14 cellular contexts compared by ENCODE assay signal in genomic region chr6:161429921-161430490, GRCh38.
A peak's percentile ranks its signal among the peaks of the same experiment; 100 is the strongest.
DNase-seq lines count a peak whose midpoint lies in the region; ATAC-seq and TF ChIP-seq lines count a peak whose summit lies in the region.
"Had no signal": no experiment of that assay in that cellular context is flagged by ENCODE, and none has a peak within 500 bp of the region (broad histone marks: within the 10 kb centered on the region; RNA-seq: fewer than 3 reads in every experiment).

No MANE protein-coding gene starts in this region.

- H2AFZ ChIP-seq in HCT116 (ENCODE audit: low read depth, low read length, poor library complexity, severe bottlenecking) = no peak overlapping the region

- H3K4me3 ChIP-seq in BJ (ENCODE audit: low read depth, low read length) = no peak overlapping the region
- H3K4me3 ChIP-seq in HCT116 (replicated peaks in 1 of 2; ENCODE audit: low read depth in 1 of 2, low read length in 2 of 2) = no peak overlapping the region
- no peak overlapping the region for H3K4me3 ChIP-seq in fibroblast of the aortic adventitia (ENCODE audit: low read depth, low read length)
- H3K4me3 ChIP-seq: sigmoid colon, SJSA1 had no signal

- no peaks in the 10 kb centered on the region for H3K9me2 ChIP-seq in HCT116 (ENCODE audit: insufficient read depth)

- CTCF ChIA-PET in BJ (lab: Yijun Ruan, JAX) (interaction anchor here (1.3 to 3.7 kb wide), 2 partner anchors 12 to 265 kb away, joined by 5 to 17 read pairs; no protein-coding TSS in a partner anchor), HCT116 (lab: Charles Lee) (interaction anchor here (0.7 to 1.9 kb wide), 3 partner anchors 12 to 65 kb away, joined by 4 to 8 read pairs (median 5); no protein-coding TSS in a partner anchor), Calu3 (lab: Charles Lee) (interaction anchor here (0.7 kb wide), 1 partner anchor 189 kb away, joined by 3 read pairs; no protein-coding TSS in a partner anchor)

- H3K36me3 ChIP-seq in BJ (ENCODE audit: control insufficient read depth, insufficient read depth, low read length) = no peaks in the 10 kb centered on the region
- H3K36me3 ChIP-seq in HCT116 (ENCODE audit: control insufficient read depth in 1 of 2, insufficient read depth in 2 of 2, low read length in 2 of 2) = no peaks in the 10 kb centered on the region
- H3K36me3 ChIP-seq: sigmoid colon, SJSA1 had no signal

- peaks cover 4 to 10% of the 10 kb centered on the region in 2 experiments; a peak in 3 of 4 replicates for H3K4me1 ChIP-seq in HCT116 (ENCODE audit: control insufficient read depth in 1 of 2, insufficient read depth in 2 of 2, low read length in 2 of 2)

- intact Hi-C loops in HCT116 (cut with micrococcal nuclease) (loop anchor here (1.0 kb wide), 1 partner anchor 68 kb away; no protein-coding TSS in a partner anchor), Calu3 (cut with micrococcal nuclease; ENCODE audit: unreplicated experiment) (loop anchor here (10.0 kb wide), 1 partner anchor 325 kb away; no protein-coding TSS in a partner anchor), left colon (cut with DNase I, micrococcal nuclease) (no loop called here)

- no peak for DNase-seq in BJ (ENCODE audit: low read depth)
- no peak for DNase-seq in HCT116 (ENCODE audit: low read depth, low spot score)
- DNase-seq in SHP77 (lab: John Stamatoyannopoulos, UW) = peak; percentile 27 to 30
- peak; percentile 33 for DNase-seq in fibroblast of the aortic adventitia (ENCODE audit: low read depth)
- no peak for DNase-seq in Calu3
- no peak for DNase-seq in left colon
- DNase-seq: activated CD4-positive, CD25-positive, alpha-beta regulatory T cell treated with anti-CD3 and anti-CD28 coated beads, Interleukin-2, amount 50 U/mL, for 72 hours; caudate nucleus; HCEC 1CT; KG1; NCI-H226; sigmoid colon had no signal

- no peak overlapping the region for H3K27ac Mint-ChIP-seq in Calu3 (ENCODE audit: unreplicated experiment)

- TF ChIP-seq RAD21 in HCT116 (IDR thresholded peaks at IDR 0.05; ENCODE audit: low read depth) = peak; percentile 67

- H3K9me3 ChIP-seq in HCT116 (ENCODE audit: control insufficient read depth in 1 of 2, insufficient read depth in 1 of 2, low read depth in 1 of 2, low read length in 2 of 2) = no peaks in the 10 kb centered on the region
- H3K9me3 ChIP-seq: sigmoid colon, SJSA1 had no signal

- ATAC-seq in HCT116 (peak; percentile 75), HG03095 (IDR thresholded peaks at IDR 0.05; ENCODE audit: unreplicated experiment) (no peak), left colon (no peak)

- H4K20me1 ChIP-seq in HCT116 (ENCODE audit: insufficient read depth) = no peaks in the 10 kb centered on the region

- no peaks in the 10 kb centered on the region for H3K79me2 ChIP-seq in HCT116 (ENCODE audit: insufficient read depth, low read length)

- peaks cover 12% of the 10 kb centered on the region for H3K4me1 Mint-ChIP-seq in Calu3 (ENCODE audit: low read depth, unreplicated experiment)

- no peak overlapping the region for H3K27ac ChIP-seq in HCT116 (ENCODE audit: low read depth, low read length)
- H3K27ac ChIP-seq: sigmoid colon, SJSA1 had no signal

- H3K36me3 Mint-ChIP-seq in Calu3 (ENCODE audit: insufficient read depth, unreplicated experiment) = peaks cover 11% of the 10 kb centered on the region

- no peak overlapping the region for H3K4me2 ChIP-seq in HCT116 (ENCODE audit: low read length)

- no peaks in the 10 kb centered on the region for H3K27me3 Mint-ChIP-seq in Calu3 (ENCODE audit: unreplicated experiment)

- BruUV-seq in HCT116 (replicated peaks; lab: Mats Ljungman, UMichigan) (no TSS peak), Calu3 (replicated peaks; lab: Mats Ljungman, UMichigan) (no TSS peak)

- no peak overlapping the region for H3K4me3 Mint-ChIP-seq in Calu3 (ENCODE audit: low read depth, unreplicated experiment)

- peaks cover 2% of the 10 kb centered on the region for H3K9me3 Mint-ChIP-seq in Calu3 (ENCODE audit: low read depth, unreplicated experiment)

- POLR2A ChIA-PET in BJ (lab: Charles Lee) = no interaction called here
- POLR2A ChIA-PET in HCT116 (lab: Charles Lee) = no interaction called here

- no peak for TF ChIP-seq POLR2A in HCT116 (IDR thresholded peaks at IDR 0.05; ENCODE audit: borderline replicate concordance, extremely low read depth, insufficient read depth, insufficient read length)

- H3K27me3 ChIP-seq in BJ (ENCODE audit: control insufficient read depth, insufficient read depth, low read length) (no peaks in the 10 kb centered on the region), HCT116 (ENCODE audit: insufficient read depth, low read length) (no peaks in the 10 kb centered on the region)
- H3K27me3 ChIP-seq: sigmoid colon, SJSA1 had no signal

- TF ChIP-seq CTCF in BJ (IDR thresholded peaks at IDR 0.05; ENCODE audit: insufficient read depth, low read depth, low read length) (peak; percentile 31; the same call in 1 of the 2 replicates), HCT116 (IDR thresholded peaks at IDR 0.05 in 2 of 3, conservative IDR thresholded peaks at IDR 0.05 in 1 of 3; ENCODE audit: borderline replicate concordance in 1 of 3, insufficient read depth in 1 of 3, low read depth in 2 of 3, low read length in 2 of 3) (peak in 2 of 3 experiments; percentile 30 to 52; a peak in 3 of 6 replicates), fibroblast of the aortic adventitia (IDR thresholded peaks at IDR 0.05; ENCODE audit: insufficient read depth, low read length) (peak; percentile 14), Calu3 (IDR thresholded peaks at IDR 0.05; ENCODE audit: unreplicated experiment) (no peak)

- RAD21 ChIA-PET in HCT116 (lab: Charles Lee; ENCODE audit: low non-redundant PET in 1 of 2, low total read pairs in 2 of 2, uncharacterized antibody in 2 of 2, unreplicated experiment in 2 of 2) = interaction anchor here in 1 of 2 experiments (0.9 kb wide), 1 partner anchor 12 kb away, joined by 3 read pairs; no protein-coding TSS in a partner anchor

- no peak overlapping the region for H3K9ac ChIP-seq in HCT116 (ENCODE audit: low read length)

TF ChIP-seq in HCT116, 20 proteins besides CTCF, POLR2A, EP300 and RAD21:
- TF ChIP-seq EGR1 (IDR thresholded peaks at IDR 0.05; ENCODE audit: low read depth) (no peak), TCF7L2 (IDR thresholded peaks at IDR 0.05; ENCODE audit: borderline replicate concordance, extremely low read depth, insufficient read depth, insufficient read length) (no peak), CBX3 (IDR thresholded peaks at IDR 0.05; ENCODE audit: low read depth) (no peak), YY1 (IDR thresholded peaks at IDR 0.05; ENCODE audit: extremely low read depth, insufficient replicate concordance, low read depth, low read length) (no peak), ELF1 (IDR thresholded peaks at IDR 0.05; ENCODE audit: borderline replicate concordance, low read depth) (no peak), JUND (IDR thresholded peaks at IDR 0.05) (no peak), SRF (IDR thresholded peaks at IDR 0.05; ENCODE audit: low read depth) (no peak)
- TF ChIP-seq, protein P1, sequence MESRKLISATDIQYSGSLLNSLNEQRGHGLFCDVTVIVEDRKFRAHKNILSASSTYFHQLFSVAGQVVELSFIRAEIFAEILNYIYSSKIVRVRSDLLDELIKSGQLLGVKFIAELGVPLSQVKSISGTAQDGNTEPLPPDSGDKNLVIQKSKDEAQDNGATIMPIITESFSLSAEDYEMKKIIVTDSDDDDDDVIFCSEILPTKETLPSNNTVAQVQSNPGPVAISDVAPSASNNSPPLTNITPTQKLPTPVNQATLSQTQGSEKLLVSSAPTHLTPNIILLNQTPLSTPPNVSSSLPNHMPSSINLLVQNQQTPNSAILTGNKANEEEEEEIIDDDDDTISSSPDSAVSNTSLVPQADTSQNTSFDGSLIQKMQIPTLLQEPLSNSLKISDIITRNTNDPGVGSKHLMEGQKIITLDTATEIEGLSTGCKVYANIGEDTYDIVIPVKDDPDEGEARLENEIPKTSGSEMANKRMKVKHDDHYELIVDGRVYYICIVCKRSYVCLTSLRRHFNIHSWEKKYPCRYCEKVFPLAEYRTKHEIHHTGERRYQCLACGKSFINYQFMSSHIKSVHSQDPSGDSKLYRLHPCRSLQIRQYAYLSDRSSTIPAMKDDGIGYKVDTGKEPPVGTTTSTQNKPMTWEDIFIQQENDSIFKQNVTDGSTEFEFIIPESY (IDR thresholded peaks at IDR 0.05; ENCODE audit: extremely low read depth, insufficient replicate concordance, low read length) = no peak
- TF ChIP-seq, protein P2, sequence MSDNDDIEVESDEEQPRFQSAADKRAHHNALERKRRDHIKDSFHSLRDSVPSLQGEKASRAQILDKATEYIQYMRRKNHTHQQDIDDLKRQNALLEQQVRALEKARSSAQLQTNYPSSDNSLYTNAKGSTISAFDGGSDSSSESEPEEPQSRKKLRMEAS (IDR thresholded peaks at IDR 0.05) = 0 out of 2 replicates have a peak, but pooled peaks have one; percentile 25
TF ChIP-seq in HCT116: peak in this region for 1.

Comparison
In these comparisons a context has a peak if more than half of its experiments do, and no peak if none do; other contexts are left out.
1. DNase-seq: peak in SHP77 (2 of 2) and fibroblast of the aortic adventitia (single experiment); none in BJ (single experiment), HCT116 (single experiment), Calu3 (single experiment) and left colon (0 of 2).
2. intact Hi-C loops: an anchor here in HCT116 (1.0 kb wide) and Calu3 (10.0 kb wide); none called in left colon.